In genomic region chr12:12984119-12984518, GRCh38 we compare ENCODE assay signal across 35 cellular contexts. TPM values are rescaled to one million over a fixed set of nuclear protein-coding genes. Genes with fewer than 3 reads are reported as not detected.
"Had no signal": no experiment of that assay in that cellular context is flagged by ENCODE, and none has a peak within 500 bp of the region (broad histone marks: within the 10 kb centered on the region; RNA-seq: fewer than 3 reads in every experiment).

No MANE protein-coding gene starts in this region.

- FAIRE-seq: bronchial epithelial cell had no signal

- H3K27ac Mint-ChIP-seq: activated CD4-positive, alpha-beta memory T cell treated with anti-CD3 and anti-CD28 coated beads for 36 hours; activated CD4-positive, alpha-beta T cell treated with anti-CD3 and anti-CD28 coated beads for 36 hours; activated CD4-positive, alpha-beta T cell treated with anti-CD3 and anti-CD28 coated beads, Interleukin-2, amount 10 ng/mL, durations not matched to agents 24 days and 14 days; activated CD8-positive, alpha-beta memory T cell treated with anti-CD3 and anti-CD28 coated beads, Interleukin-2, amount 10 ng/mL, durations not matched to agents 7 days and 5 days; activated CD8-positive, alpha-beta T cell treated with anti-CD3 and anti-CD28 coated beads, Interleukin-2, amount 10 ng/mL, durations not matched to agents 7 days and 5 days; activated naive CD4-positive, alpha-beta T cell treated with anti-CD3 and anti-CD28 coated beads, Interleukin-2, amount 10 ng/mL, durations not matched to agents 7 days and 5 days; activated naive CD4-positive, alpha-beta T cell treated with anti-CD3 and anti-CD28 coated beads, Interleukin-2, amount 50 U/mL, for 72 hours; activated naive CD8-positive, alpha-beta T cell treated with anti-CD3 and anti-CD28 coated beads, Interleukin-2, amount 10 ng/mL, durations not matched to agents 7 days and 5 days; dendritic cell treated with granulocyte-macrophage colony-stimulating factor and Interleukin-4, amounts not matched to agents 40 ng/mL and 50 ng/mL, for 4 days; T-helper 17 cell; T-helper 2 cell treated with Interferon-gamma antibody and Interleukin-4, amounts not matched to agents 5 μg/mL and 100 μg/mL, for 36 hours had no signal

- H3K9me3 ChIP-seq: ascending aorta, esophagus squamous epithelium had no signal

- ATAC-seq: activated CD4-positive, alpha-beta T cell treated with anti-CD3 and anti-CD28 coated beads for 36 hours; activated CD8-positive, alpha-beta T cell treated with anti-CD3 and anti-CD28 coated beads, Interleukin-2, amount 10 ng/mL, durations not matched to agents 7 days and 5 days; effector memory CD8-positive, alpha-beta T cell had no signal

- H3K4me1 Mint-ChIP-seq: activated CD4-positive, alpha-beta T cell treated with anti-CD3 and anti-CD28 coated beads for 36 hours; activated CD4-positive, alpha-beta T cell treated with anti-CD3 and anti-CD28 coated beads, Interleukin-2, amount 10 ng/mL, durations not matched to agents 24 days and 14 days; activated CD8-positive, alpha-beta memory T cell treated with anti-CD3 and anti-CD28 coated beads, Interleukin-2, amount 10 ng/mL, durations not matched to agents 7 days and 5 days; activated naive CD4-positive, alpha-beta T cell treated with anti-CD3 and anti-CD28 coated beads, Interleukin-2, amount 10 ng/mL, durations not matched to agents 7 days and 5 days; central memory CD8-positive, alpha-beta T cell had no signal

- H3K36me3 Mint-ChIP-seq: activated naive CD4-positive, alpha-beta T cell treated with anti-CD3 and anti-CD28 coated beads, Interleukin-2, amount 50 U/mL, for 72 hours had no signal

- H3K4me3 Mint-ChIP-seq: activated CD4-positive, alpha-beta memory T cell treated with anti-CD3 and anti-CD28 coated beads for 36 hours; activated CD4-positive, alpha-beta T cell treated with anti-CD3 and anti-CD28 coated beads for 36 hours; activated CD4-positive, alpha-beta T cell treated with anti-CD3 and anti-CD28 coated beads, Interleukin-2, amount 10 ng/mL, durations not matched to agents 24 days and 14 days; activated CD8-positive, alpha-beta memory T cell treated with anti-CD3 and anti-CD28 coated beads, Interleukin-2, amount 10 ng/mL, durations not matched to agents 7 days and 5 days; activated CD8-positive, alpha-beta T cell treated with anti-CD3 and anti-CD28 coated beads, Interleukin-2, amount 10 ng/mL, durations not matched to agents 7 days and 5 days; activated naive CD4-positive, alpha-beta T cell treated with anti-CD3 and anti-CD28 coated beads, Interleukin-2, amount 10 ng/mL, durations not matched to agents 7 days and 5 days; activated naive CD8-positive, alpha-beta T cell treated with anti-CD3 and anti-CD28 coated beads, Interleukin-2, amount 10 ng/mL, durations not matched to agents 7 days and 5 days; central memory CD8-positive, alpha-beta T cell; dendritic cell treated with granulocyte-macrophage colony-stimulating factor and Interleukin-4, amounts not matched to agents 40 ng/mL and 50 ng/mL, for 4 days; effector memory CD8-positive, alpha-beta T cell; T-helper 17 cell; T-helper 2 cell treated with Interferon-gamma antibody and Interleukin-4, amounts not matched to agents 5 μg/mL and 100 μg/mL, for 36 hours had no signal

- H3K27me3 Mint-ChIP-seq: activated CD4-positive, alpha-beta memory T cell treated with anti-CD3 and anti-CD28 coated beads for 36 hours; activated CD4-positive, alpha-beta T cell treated with anti-CD3 and anti-CD28 coated beads for 36 hours; activated CD4-positive, alpha-beta T cell treated with anti-CD3 and anti-CD28 coated beads, Interleukin-2, amount 10 ng/mL, durations not matched to agents 24 days and 14 days; activated CD8-positive, alpha-beta memory T cell treated with anti-CD3 and anti-CD28 coated beads, Interleukin-2, amount 10 ng/mL, durations not matched to agents 7 days and 5 days; activated naive CD4-positive, alpha-beta T cell treated with anti-CD3 and anti-CD28 coated beads, Interleukin-2, amount 10 ng/mL, durations not matched to agents 7 days and 5 days; activated naive CD8-positive, alpha-beta T cell treated with anti-CD3 and anti-CD28 coated beads, Interleukin-2, amount 10 ng/mL, durations not matched to agents 7 days and 5 days; brain; central memory CD8-positive, alpha-beta T cell; dendritic cell treated with granulocyte-macrophage colony-stimulating factor and Interleukin-4, amounts not matched to agents 40 ng/mL and 50 ng/mL, for 4 days; effector memory CD8-positive, alpha-beta T cell; T-helper 17 cell had no signal

- H3K27me3 ChIP-seq: ascending aorta, esophagus squamous epithelium had no signal

- H3K9me3 Mint-ChIP-seq: activated CD4-positive, alpha-beta memory T cell treated with anti-CD3 and anti-CD28 coated beads for 36 hours; activated CD4-positive, alpha-beta T cell treated with anti-CD3 and anti-CD28 coated beads, Interleukin-2, amount 10 ng/mL, durations not matched to agents 24 days and 14 days; activated naive CD4-positive, alpha-beta T cell treated with anti-CD3 and anti-CD28 coated beads, Interleukin-2, amount 10 ng/mL, durations not matched to agents 7 days and 5 days; activated naive CD4-positive, alpha-beta T cell treated with anti-CD3 and anti-CD28 coated beads, Interleukin-2, amount 50 U/mL, for 72 hours; activated naive CD8-positive, alpha-beta T cell treated with anti-CD3 and anti-CD28 coated beads, Interleukin-2, amount 10 ng/mL, durations not matched to agents 7 days and 5 days; brain; central memory CD8-positive, alpha-beta T cell; dendritic cell treated with granulocyte-macrophage colony-stimulating factor and Interleukin-4, amounts not matched to agents 40 ng/mL and 50 ng/mL, for 4 days; effector memory CD8-positive, alpha-beta T cell; T-helper 2 cell treated with Interferon-gamma antibody and Interleukin-4, amounts not matched to agents 5 μg/mL and 100 μg/mL, for 36 hours had no signal

- H3K27ac ChIP-seq: ascending aorta, epithelial cell of prostate, WERI-Rb-1 had no signal

- H3K4me3 ChIP-seq: ascending aorta, coronary artery, esophagus squamous epithelium had no signal

- DNase-seq: activated CD4-positive, alpha-beta memory T cell treated with anti-CD3 and anti-CD28 coated beads for 36 hours; activated CD4-positive, CD25-positive, alpha-beta regulatory T cell; activated CD4-positive, CD25-positive, alpha-beta regulatory T cell treated with anti-CD3 and anti-CD28 coated beads, Interleukin-2, amount 50 U/mL, for 72 hours; activated CD8-positive, alpha-beta memory T cell treated with anti-CD3 and anti-CD28 coated beads, Interleukin-2, amount 10 ng/mL, durations not matched to agents 7 days and 5 days; activated CD8-positive, alpha-beta memory T cell treated with anti-CD3 and anti-CD28 coated beads, Interleukin-2, amount 50 U/mL, for 4 hours; activated CD8-positive, alpha-beta T cell treated with anti-CD3 and anti-CD28 coated beads, Interleukin-2, amount 10 ng/mL, durations not matched to agents 7 days and 5 days; activated gamma-delta T cell; activated naive CD4-positive, alpha-beta T cell; activated naive CD8-positive, alpha-beta T cell treated with anti-CD3 and anti-CD28 coated beads, Interleukin-2, amount 10 ng/mL, durations not matched to agents 7 days and 5 days; activated T-cell treated with anti-CD3 and anti-CD28 coated beads, Interleukin-2, amount 50 U/mL, for 1 hour; activated T-cell treated with anti-CD3 and anti-CD28 coated beads, Interleukin-2, amount 50 U/mL, for 48 hours; effector CD4-positive, alpha-beta T cell; effector memory CD8-positive, alpha-beta T cell; esophagus squamous epithelium; T-helper 17 cell; T1000 had no signal

RNA-seq across cellular contexts. Expression of gene GPRC5D, which starts 32.1 kb away (rescaled TPM):
- total RNA-seq: activated CD4-positive, alpha-beta T cell treated with anti-CD3 and anti-CD28 coated beads for 36 hours; activated CD4-positive, alpha-beta T cell treated with anti-CD3 and anti-CD28 coated beads, Interleukin-2, amount 10 ng/mL, durations not matched to agents 24 days and 14 days; activated CD8-positive, alpha-beta memory T cell treated with anti-CD3 and anti-CD28 coated beads for 36 hours; activated CD8-positive, alpha-beta memory T cell treated with anti-CD3 and anti-CD28 coated beads, Interleukin-2, amount 10 ng/mL, durations not matched to agents 7 days and 5 days; activated CD8-positive, alpha-beta T cell treated with anti-CD3 and anti-CD28 coated beads, Interleukin-2, amount 10 ng/mL, durations not matched to agents 7 days and 5 days; activated naive CD4-positive, alpha-beta T cell treated with anti-CD3 and anti-CD28 coated beads, Interleukin-2, amount 50 U/mL, for 72 hours; activated naive CD8-positive, alpha-beta T cell treated with anti-CD3 and anti-CD28 coated beads, Interleukin-2, amount 10 ng/mL, durations not matched to agents 7 days and 5 days; ascending aorta; bronchial epithelial cell; cardiac septum; cerebellum; endothelial cell of umbilical vein; fibroblast of lung; fibroblast of villous mesenchyme; T-helper 17 cell had no signal
- polyA plus RNA-seq: endothelial cell of umbilical vein had no signal
